Comparison of ENCODE assay signal across 8 cellular contexts in the genomic region with DNA sequence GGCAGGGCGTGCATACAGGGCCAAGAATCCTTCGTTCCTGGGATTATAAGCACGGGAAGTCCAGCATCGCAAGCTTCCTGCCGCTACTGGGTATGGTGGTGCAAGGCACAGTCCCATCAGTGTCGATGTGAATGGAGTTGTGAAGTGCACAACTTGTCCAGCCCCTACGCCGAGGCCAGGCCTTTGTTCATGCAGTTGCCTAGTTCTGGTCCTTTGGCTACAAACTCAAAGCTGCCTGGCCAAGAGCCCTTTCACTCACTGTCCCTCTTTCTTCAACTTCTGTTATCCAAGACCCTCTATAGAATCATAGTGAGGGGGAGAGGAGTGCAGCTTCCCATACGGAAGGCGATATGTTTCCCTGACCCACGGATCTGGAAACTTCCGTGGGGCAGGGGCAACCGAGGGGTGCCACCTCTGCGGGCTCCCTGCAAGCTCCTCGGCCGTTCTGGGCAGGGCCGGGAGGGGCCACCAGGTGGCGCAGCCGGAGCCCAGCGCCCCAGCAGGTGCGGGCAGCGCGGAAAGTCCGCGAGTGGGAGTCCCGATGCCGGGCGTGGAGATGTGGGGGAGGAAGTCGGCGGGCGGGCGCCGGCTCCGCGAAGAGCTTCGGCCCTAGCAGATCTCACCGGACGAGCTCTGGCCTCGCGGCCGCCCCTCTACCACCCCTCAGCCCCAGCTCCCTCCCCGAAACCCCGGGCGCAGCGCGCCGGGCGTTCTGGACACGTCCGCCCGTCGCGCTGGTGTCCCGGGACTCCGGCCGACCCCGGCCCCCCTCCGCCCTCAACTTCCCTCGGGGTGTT. TPM values are rescaled to one million over a fixed set of nuclear protein-coding genes. Genes with fewer than 3 reads are reported as not detected.
DNase-seq lines count a peak whose midpoint lies in the region; ATAC-seq and TF ChIP-seq lines count a peak whose summit lies in the region.

No MANE protein-coding gene starts in this region.

- peak overlapping the region; percentile 98 for H3K27ac Mint-ChIP-seq in activated T-helper 1 cell treated with anti-CD3 and anti-CD28 coated beads, Interleukin-12 subunit alpha, Interleukin-12 subunit beta, Interleukin-2, Interleukin-4 antibody, amounts not matched to agents 30 ng/mL and 10 ng/mL and 1 ng/mL, durations not matched to agents 14 hours and 24 hours and 36 hours
- H3K27ac Mint-ChIP-seq in neural progenitor cell: peak overlapping the region; percentile 33

- peak overlapping the region; percentile 96 for H3K4me3 Mint-ChIP-seq in activated T-helper 1 cell treated with anti-CD3 and anti-CD28 coated beads, Interleukin-12 subunit alpha, Interleukin-12 subunit beta, Interleukin-2, Interleukin-4 antibody, amounts not matched to agents 30 ng/mL and 10 ng/mL and 1 ng/mL, durations not matched to agents 14 hours and 24 hours and 36 hours
- H3K4me3 Mint-ChIP-seq in neural progenitor cell: peak overlapping the region; percentile 91

- peak; percentile 34 for ATAC-seq in GM18870 (IDR thresholded peaks at IDR 0.05; ENCODE audit: unreplicated experiment)
- ATAC-seq in HG03135 (IDR thresholded peaks at IDR 0.05; ENCODE audit: unreplicated experiment): peak; percentile 64

- peaks cover 2% of the 10 kb centered on the region for H3K27me3 Mint-ChIP-seq in activated T-helper 1 cell treated with anti-CD3 and anti-CD28 coated beads, Interleukin-12 subunit alpha, Interleukin-12 subunit beta, Interleukin-2, Interleukin-4 antibody, amounts not matched to agents 30 ng/mL and 10 ng/mL and 1 ng/mL, durations not matched to agents 14 hours and 24 hours and 36 hours (ENCODE audit: insufficient read depth)
- peaks cover 18% of the 10 kb centered on the region for H3K27me3 Mint-ChIP-seq in neural progenitor cell (ENCODE audit: insufficient read depth, low read depth)

- intact Hi-C loops in activated T-helper 1 cell treated with anti-CD3 and anti-CD28 coated beads, Interleukin-12 subunit alpha, Interleukin-12 subunit beta, Interleukin-2, Interleukin-4 antibody, amounts not matched to agents 30 ng/mL and 10 ng/mL and 1 ng/mL, durations not matched to agents 14 hours and 24 hours and 36 hours (cut with micrococcal nuclease): loop anchor here (1.0 to 10.0 kb wide), 6 partner anchors 89 to 581 kb away; no protein-coding TSS in a partner anchor

- H3K27me3 ChIP-seq in OCI-LY3 (ENCODE audit: low read depth, low read length) (no peaks in the 10 kb centered on the region), neural progenitor cell (peaks cover 53% of the 10 kb centered on the region), subcutaneous abdominal adipose tissue (ENCODE audit: control insufficient read depth in 5 of 5, insufficient read depth in 4 of 5, low read length in 5 of 5) (peaks cover 10 to 26% (median 23%) of the 10 kb centered on the region in 5 donors)

- peaks cover 43% of the 10 kb centered on the region for H3K4me1 ChIP-seq in OCI-LY3 (ENCODE audit: low read length)
- no peaks in the 10 kb centered on the region for H3K4me1 ChIP-seq in neural progenitor cell
- H3K4me1 ChIP-seq in subcutaneous abdominal adipose tissue (ENCODE audit: control insufficient read depth in 5 of 5, insufficient read depth in 5 of 5, low read length in 5 of 5): peaks cover 0 to 18% (median 12%) of the 10 kb centered on the region in 5 donors

- H3K9ac ChIP-seq in OCI-LY3 (ENCODE audit: low read length): peak overlapping the region; percentile 87
- H3K9ac ChIP-seq in neural progenitor cell: no peak overlapping the region
- peak overlapping the region in 1 of 5 donors; percentile 20 for H3K9ac ChIP-seq in subcutaneous abdominal adipose tissue (ENCODE audit: low read length in 5 of 5)

- H3K79me2 ChIP-seq in OCI-LY3 (ENCODE audit: low read length) (peaks cover 56% of the 10 kb centered on the region), neural progenitor cell (ENCODE audit: low read depth) (no peaks in the 10 kb centered on the region)

- no peak overlapping the region; the same call in 1 of the 2 replicates for H2AFZ ChIP-seq in OCI-LY3 (ENCODE audit: low read depth, low read length)
- peak overlapping the region; percentile 100 for H2AFZ ChIP-seq in neural progenitor cell (replicated peaks)

- no peaks in the 10 kb centered on the region for H3K9me3 ChIP-seq in OCI-LY3 (ENCODE audit: insufficient read depth, low read length)
- H3K9me3 ChIP-seq in neural progenitor cell (ENCODE audit: low read depth): no peaks in the 10 kb centered on the region
- no peaks in the 10 kb centered on the region for H3K9me3 ChIP-seq in subcutaneous abdominal adipose tissue (ENCODE audit: control insufficient read depth in 5 of 5, low read length in 5 of 5)

- peaks cover 44% of the 10 kb centered on the region for H3K36me3 Mint-ChIP-seq in activated T-helper 1 cell treated with anti-CD3 and anti-CD28 coated beads, Interleukin-12 subunit alpha, Interleukin-12 subunit beta, Interleukin-2, Interleukin-4 antibody, amounts not matched to agents 30 ng/mL and 10 ng/mL and 1 ng/mL, durations not matched to agents 14 hours and 24 hours and 36 hours (ENCODE audit: low read depth)
- no peaks in the 10 kb centered on the region for H3K36me3 Mint-ChIP-seq in neural progenitor cell

- peaks cover 25% of the 10 kb centered on the region for H3K36me3 ChIP-seq in OCI-LY3 (replicated peaks; ENCODE audit: low read depth, low read length)
- no peaks in the 10 kb centered on the region for H3K36me3 ChIP-seq in neural progenitor cell
- H3K36me3 ChIP-seq in subcutaneous abdominal adipose tissue (ENCODE audit: control insufficient read depth in 5 of 5, insufficient read depth in 5 of 5, low read length in 5 of 5): no peaks in the 10 kb centered on the region

- peak overlapping the region; percentile 81 for H3K27ac ChIP-seq in OCI-LY3 (ENCODE audit: low read length)
- no peak overlapping the region for H3K27ac ChIP-seq in neural progenitor cell
- H3K27ac ChIP-seq in subcutaneous abdominal adipose tissue (ENCODE audit: low read depth, low read length): no peak overlapping the region

- DNase-seq in AG09309 (ENCODE audit: low read depth): no peak
- peak; percentile 85 for DNase-seq in activated T-helper 1 cell treated with anti-CD3 and anti-CD28 coated beads, Interleukin-12 subunit alpha, Interleukin-12 subunit beta, Interleukin-2, Interleukin-4 antibody, amounts not matched to agents 30 ng/mL and 10 ng/mL and 1 ng/mL, durations not matched to agents 14 hours and 24 hours and 36 hours (ENCODE audit: low spot score)
- peak; percentile 30 for DNase-seq in fibroblast of villous mesenchyme (ENCODE audit: low read depth)
- peak; percentile 72 for DNase-seq in neural progenitor cell (ENCODE audit: low spot score)

- H3K4me2 ChIP-seq in OCI-LY3 (ENCODE audit: low read length) (peak overlapping the region; percentile 96), neural progenitor cell (peak overlapping the region; percentile 96)

- H3K4me3 ChIP-seq in AG09309 (ENCODE audit: control insufficient read depth, low read depth, low read length) (peak overlapping the region; percentile 54), OCI-LY3 (ENCODE audit: low read length) (peak overlapping the region; percentile 88), fibroblast of villous mesenchyme (ENCODE audit: low read depth, low read length) (peak overlapping the region; percentile 54), neural progenitor cell (peak overlapping the region; percentile 91), subcutaneous abdominal adipose tissue (ENCODE audit: low read depth in 1 of 5, low read length in 5 of 5) (peak overlapping the region; percentile 22 to 63 (median 52))

- H3K9me3 Mint-ChIP-seq in activated T-helper 1 cell treated with anti-CD3 and anti-CD28 coated beads, Interleukin-12 subunit alpha, Interleukin-12 subunit beta, Interleukin-2, Interleukin-4 antibody, amounts not matched to agents 30 ng/mL and 10 ng/mL and 1 ng/mL, durations not matched to agents 14 hours and 24 hours and 36 hours: peaks cover 16% of the 10 kb centered on the region
- no peaks in the 10 kb centered on the region for H3K9me3 Mint-ChIP-seq in neural progenitor cell

- H3F3A ChIP-seq in neural progenitor cell (ENCODE audit: low read depth): no peaks in the 10 kb centered on the region

- TF ChIP-seq CTCF in AG09309 (IDR thresholded peaks at IDR 0.05; ENCODE audit: control insufficient read depth, insufficient read depth, low read depth, low read length, missing control alignments) (peak; percentile 69), OCI-LY3 (IDR thresholded peaks at IDR 0.05; ENCODE audit: low read depth, low read length) (peak; percentile 86), fibroblast of villous mesenchyme (IDR thresholded peaks at IDR 0.05; ENCODE audit: insufficient read depth, low read depth, low read length) (peak; percentile 84), neural progenitor cell (IDR thresholded peaks at IDR 0.05) (peak; percentile 95)

- peaks cover 61% of the 10 kb centered on the region for H3K4me1 Mint-ChIP-seq in activated T-helper 1 cell treated with anti-CD3 and anti-CD28 coated beads, Interleukin-12 subunit alpha, Interleukin-12 subunit beta, Interleukin-2, Interleukin-4 antibody, amounts not matched to agents 30 ng/mL and 10 ng/mL and 1 ng/mL, durations not matched to agents 14 hours and 24 hours and 36 hours (ENCODE audit: low read depth)
- H3K4me1 Mint-ChIP-seq in neural progenitor cell: peaks cover 6% of the 10 kb centered on the region

- H4K20me1 ChIP-seq in OCI-LY3 (ENCODE audit: insufficient read depth, low read length) (peaks cover 8% of the 10 kb centered on the region; the same call in 1 of the 2 replicates), neural progenitor cell (ENCODE audit: low read depth) (no peaks in the 10 kb centered on the region)

RNA-seq across cellular contexts. Expression of gene RASGRP1, which starts 0.7 kb away (rescaled TPM):
- total RNA-seq in activated T-helper 1 cell treated with anti-CD3 and anti-CD28 coated beads, Interleukin-12 subunit alpha, Interleukin-12 subunit beta, Interleukin-2, Interleukin-4 antibody, amounts not matched to agents 30 ng/mL and 10 ng/mL and 1 ng/mL, durations not matched to agents 14 hours and 24 hours and 36 hours: 106 and 110 TPM in 2 replicates
- total RNA-seq in fibroblast of villous mesenchyme: 5.2 and 9.5 TPM in 2 replicates
- 2.5 and 3.8 TPM in 2 replicates for total RNA-seq in neural progenitor cell (ENCODE audit: low replicate concordance)

Comparison
In these comparisons a context has a peak if more than half of its experiments do, and no peak if none do; other contexts are left out.
1. RNA of gene RASGRP1, which starts 0.7 kb away (total RNA-seq): 106 to 110 TPM in activated T-helper 1 cell treated with anti-CD3 and anti-CD28 coated beads, Interleukin-12 subunit alpha, Interleukin-12 subunit beta, Interleukin-2, Interleukin-4 antibody, amounts not matched to agents 30 ng/mL and 10 ng/mL and 1 ng/mL, durations not matched to agents 14 hours and 24 hours and 36 hours; 5.2 to 9.5 TPM in fibroblast of villous mesenchyme and 2.5 to 3.8 TPM in neural progenitor cell; every median in the first group is over 10 times any median in the second.
2. Peak in every context shown above with its lines, with median percentiles within 50 percentile points of each other: H3K4me3 ChIP-seq and CTCF ChIP-seq.